ENCODE assay signal across 20 cellular contexts in genomic region chr14:74875204-74875603, GRCh38. TPM values are rescaled to one million over a fixed set of nuclear protein-coding genes. Genes with fewer than 3 reads are reported as not detected.
DNase-seq lines count a peak whose midpoint lies in the region; ATAC-seq, FAIRE-seq and TF ChIP-seq lines count a peak whose summit lies in the region.
"Had no signal": no experiment of that assay in that cellular context is flagged by ENCODE, and none has a peak within 500 bp of the region (broad histone marks: within the 10 kb centered on the region; RNA-seq: fewer than 3 reads in every experiment).

No MANE protein-coding gene starts in this region.

- FAIRE-seq in HepG2 (lab: Jason Lieb, UNC) (no peak), K562 (lab: Jason Lieb, UNC) (no peak)

- DNase-seq in HepG2 (ENCODE audit: low spot score) (no peak), right lobe of liver (no peak), OCI-LY7 (ENCODE audit: low spot score) (no peak), K562 (ENCODE audit: extremely low read depth in 1 of 4, low spot score in 3 of 4) (no peak), mesenteric fat pad (ENCODE audit: low spot score) (no peak), Peyer's patch (no peak)
- DNase-seq: Caco-2, DMS53, NCI-H1092, NCI-H146, NCI-H2081 treated with DMSO at 0.1 percent for 48 hours, NCI-H524 treated with DMSO at 0.1 percent for 48 hours had no signal

- no peak for TF ChIP-seq CTCF in HepG2 (CRISPR knock-in tag; IDR thresholded peaks at IDR 0.05)
- TF ChIP-seq CTCF in right lobe of liver (IDR thresholded peaks at IDR 0.05) = no peak
- no peak for TF ChIP-seq CTCF in OCI-LY7 (conservative IDR thresholded peaks at IDR 0.05; ENCODE audit: low read length)
- TF ChIP-seq CTCF in K562 (IDR thresholded peaks at IDR 0.05 in 2 of 3, conservative IDR thresholded peaks at IDR 0.05 in 1 of 3; ENCODE audit: insufficient read depth in 2 of 3, low read depth in 1 of 3, low read length in 3 of 3) = no peak
- no peak for TF ChIP-seq CTCF in Peyer's patch (IDR thresholded peaks at IDR 0.05)

- peaks cover 0 to 10% of the 10 kb centered on the region in 2 experiments; a peak in 1 of 5 replicates for H3K27me3 ChIP-seq in HepG2 (ENCODE audit: control insufficient read depth in 1 of 2, insufficient read depth in 2 of 2, low read length in 2 of 2)
- no peaks in the 10 kb centered on the region for H3K27me3 ChIP-seq in right lobe of liver
- H3K27me3 ChIP-seq in K562 (ENCODE audit: control insufficient read depth in 2 of 2, insufficient read depth in 2 of 2, low read length in 2 of 2) = no peaks in the 10 kb centered on the region
- H3K27me3 ChIP-seq in Peyer's patch = no peaks in the 10 kb centered on the region

- H3K9me3 ChIP-seq in HepG2 (ENCODE audit: low read length) = no peaks in the 10 kb centered on the region
- H3K9me3 ChIP-seq in right lobe of liver = no peaks in the 10 kb centered on the region
- H3K9me3 ChIP-seq in OCI-LY7 (ENCODE audit: low read length) = no peaks in the 10 kb centered on the region
- no peaks in the 10 kb centered on the region for H3K9me3 ChIP-seq in K562 (replicated peaks; ENCODE audit: control insufficient read depth, insufficient read depth, low read depth, low read length)
- H3K9me3 ChIP-seq in Peyer's patch = no peaks in the 10 kb centered on the region
- H3K9me3 ChIP-seq: Caco-2, HAP-1 had no signal

- H3K4me3 ChIP-seq in HepG2 (replicated peaks in 1 of 3; ENCODE audit: insufficient read depth in 1 of 3, low read depth in 2 of 3, low read length in 3 of 3) (no peak overlapping the region), right lobe of liver (no peak overlapping the region), OCI-LY7 (ENCODE audit: low read depth, low read length, poor library complexity, severe bottlenecking) (no peak overlapping the region), K562 (no peak overlapping the region), Peyer's patch (no peak overlapping the region)
- H3K4me3 ChIP-seq: HAP-1, SK-N-MC had no signal

- H3K4me3 Mint-ChIP-seq in stimulated activated memory B cell treated with anti-CD40 and anti-IgM and Interleukin-4, amounts not matched to agents 10 μg/mL and 1 μg/mL and 100 μg/mL, for 72 hours = no peak overlapping the region

- no peaks in the 10 kb centered on the region for H3K9me2 ChIP-seq in OCI-LY7 (ENCODE audit: insufficient read depth, low read length)

- H4K20me1 ChIP-seq in HepG2 (ENCODE audit: insufficient read depth, low read length) (no peaks in the 10 kb centered on the region), OCI-LY7 (ENCODE audit: insufficient read depth, low read length) (no peaks in the 10 kb centered on the region), K562 (replicated peaks; ENCODE audit: control insufficient read depth, insufficient read depth, low read length) (no peaks in the 10 kb centered on the region)

- no peaks in the 10 kb centered on the region for H3K36me3 Mint-ChIP-seq in stimulated activated memory B cell treated with anti-CD40 and anti-IgM and Interleukin-4, amounts not matched to agents 10 μg/mL and 1 μg/mL and 100 μg/mL, for 72 hours

- intact Hi-C loops in HepG2 (cut with micrococcal nuclease; ENCODE audit: unreplicated experiment) (no loop called here), right lobe of liver (cut with DNase I) (no loop called here), OCI-LY7 (cut with micrococcal nuclease; ENCODE audit: unreplicated experiment) (no loop called here), K562 (cut with micrococcal nuclease) (no loop called here)

- peak overlapping the region; percentile 54 for H3K27ac Mint-ChIP-seq in stimulated activated memory B cell treated with anti-CD40 and anti-IgM and Interleukin-4, amounts not matched to agents 10 μg/mL and 1 μg/mL and 100 μg/mL, for 72 hours

- no peaks in the 10 kb centered on the region for H3K9me1 ChIP-seq in K562 (ENCODE audit: control insufficient read depth, insufficient read depth, low read length)

- CTCF ChIA-PET in HepG2 (lab: Yijun Ruan, JAX; ENCODE audit: low intra/inter-chr PET ratio, low total read pairs) (no interaction called here), OCI-LY7 (lab: Charles Lee; ENCODE audit: unreplicated experiment) (interaction anchor here (2.0 kb wide), 1 partner anchor 14 kb away, joined by 7 read pairs; no protein-coding TSS in a partner anchor), K562 (lab: Yijun Ruan, JAX; ENCODE audit: low intra/inter-chr PET ratio) (no interaction called here)

- no peak overlapping the region for H3K27ac ChIP-seq in HepG2 (ENCODE audit: extremely low read length, insufficient read depth, low read length)
- no peak overlapping the region for H3K27ac ChIP-seq in right lobe of liver
- H3K27ac ChIP-seq in OCI-LY7 (ENCODE audit: low read depth, low read length, poor library complexity, severe bottlenecking) = no peak overlapping the region
- H3K27ac ChIP-seq in K562 (ENCODE audit: extremely low read depth, low read depth, low read length) = no peak overlapping the region
- H3K27ac ChIP-seq in Peyer's patch = no peak overlapping the region
- H3K27ac ChIP-seq: SK-N-MC had no signal

- TF ChIP-seq EP300 in HepG2 (IDR thresholded peaks at IDR 0.05; ENCODE audit: low read depth in 2 of 2, low read length in 2 of 2) = no peak
- TF ChIP-seq EP300 in HepG2 (CRISPR knock-in tag; IDR thresholded peaks at IDR 0.05; ENCODE audit: borderline replicate concordance) = no peak
- TF ChIP-seq EP300 in K562 (IDR thresholded peaks at IDR 0.05; ENCODE audit: low read length) = no peak

- peaks cover 19% of the 10 kb centered on the region for H3K4me1 Mint-ChIP-seq in stimulated activated memory B cell treated with anti-CD40 and anti-IgM and Interleukin-4, amounts not matched to agents 10 μg/mL and 1 μg/mL and 100 μg/mL, for 72 hours

- TF ChIP-seq POLR2A in HepG2 (IDR thresholded peaks at IDR 0.05; ENCODE audit: insufficient read depth in 1 of 2, low read depth in 2 of 2, low read length in 2 of 2) (no peak), right lobe of liver (IDR thresholded peaks at IDR 0.05) (no peak), K562 (conservative IDR thresholded peaks at IDR 0.05) (no peak), Peyer's patch (IDR thresholded peaks at IDR 0.05) (no peak)

- ATAC-seq in HepG2 (no peak), right lobe of liver (no peak), K562 (no peak), GM21381 (IDR thresholded peaks at IDR 0.05; ENCODE audit: unreplicated experiment) (no peak)
- ATAC-seq in stimulated activated memory B cell treated with anti-CD40 and anti-IgM and Interleukin-4, amounts not matched to agents 10 μg/mL and 1 μg/mL and 100 μg/mL, for 72 hours = no peak
- ATAC-seq: Panc1, Right ventricle myocardium inferior had no signal

- H3K4me1 ChIP-seq in HepG2 (ENCODE audit: insufficient read depth, low read length) (peaks cover 30% of the 10 kb centered on the region), right lobe of liver (no peaks in the 10 kb centered on the region), OCI-LY7 (ENCODE audit: insufficient read depth, low read length, poor library complexity, severe bottlenecking) (peaks cover 22% of the 10 kb centered on the region), K562 (replicated peaks in 1 of 2; ENCODE audit: control insufficient read depth in 2 of 2, insufficient read depth in 2 of 2, low read length in 2 of 2) (peaks cover 0 to 4% of the 10 kb centered on the region in 2 experiments; a peak in 1 of 5 replicates), Peyer's patch (peaks cover 0 to 20% (median 5%) of the 10 kb centered on the region in 4 donors)

- H2AFZ ChIP-seq in HepG2 (ENCODE audit: low read length) (no peak overlapping the region), OCI-LY7 (ENCODE audit: low read length) (no peak overlapping the region; the same call in 1 of the 2 replicates), K562 (ENCODE audit: low read depth, low read length) (no peak overlapping the region)

- no peak overlapping the region for H3K4me2 ChIP-seq in HepG2 (ENCODE audit: low read depth, low read length)
- H3K4me2 ChIP-seq in OCI-LY7 (ENCODE audit: low read length) = peak overlapping the region; percentile 49; the same call in 1 of the 2 replicates
- H3K4me2 ChIP-seq in K562 (ENCODE audit: insufficient read depth, low read length) = no peak overlapping the region

- POLR2A ChIA-PET in HepG2 (lab: Yijun Ruan, JAX) = interaction anchor here (0.7 to 1.0 kb wide), 2 partner anchors 48 to 242 kb away, joined by 3 read pairs; partner anchors contain the start of gene RPS6KL1
- POLR2A ChIA-PET in OCI-LY7 (lab: Charles Lee) = interaction anchor here (0.6 to 1.4 kb wide), 3 partner anchors 30 to 194 kb away, joined by 3 to 4 read pairs (median 3); partner anchors contain the start of gene RPS6KL1
- POLR2A ChIA-PET in K562 (lab: Yijun Ruan, JAX) = no interaction called here

- no TSS peak for BruUV-seq in HepG2 (replicated peaks; lab: Mats Ljungman, UMichigan)
- BruUV-seq in OCI-LY7 (replicated peaks; lab: Mats Ljungman, UMichigan) = no TSS peak
- BruUV-seq in K562 (replicated peaks; lab: Mats Ljungman, UMichigan) = no TSS peak

- 67% methylated on average over 5 of the region's 5 CpGs for WGBS in HepG2 (ENCODE audit: low lambda C conversion rate)
- WGBS in right lobe of liver (ENCODE audit: insufficient coverage, low coverage, low lambda C conversion rate, missing lambda C conversion rate) = 90% methylated on average over 4 of the region's 5 CpGs
- WGBS in K562 (ENCODE audit: insufficient coverage, low coverage, missing lambda C conversion rate) = 56% methylated on average over 4 of the region's 5 CpGs

- H3K9me3 Mint-ChIP-seq in stimulated activated memory B cell treated with anti-CD40 and anti-IgM and Interleukin-4, amounts not matched to agents 10 μg/mL and 1 μg/mL and 100 μg/mL, for 72 hours = no peaks in the 10 kb centered on the region

- in situ Hi-C loops in HepG2 (cut with HindIII; ENCODE audit: extremely low pct_ligation_motif_present, low pct_unique_long_range_greater_than_20kb) = no loop called here
- in situ Hi-C loops in K562 (cut with MboI) = no loop called here

- TF ChIP-seq RAD21 in HepG2 (CRISPR knock-in tag; IDR thresholded peaks at IDR 0.05) (no peak), K562 (CRISPR knock-in tag; conservative IDR thresholded peaks at IDR 0.05 in 1 of 2, IDR thresholded peaks at IDR 0.05 in 1 of 2) (no peak)

- no peaks in the 10 kb centered on the region for H3K27me3 Mint-ChIP-seq in stimulated activated memory B cell treated with anti-CD40 and anti-IgM and Interleukin-4, amounts not matched to agents 10 μg/mL and 1 μg/mL and 100 μg/mL, for 72 hours

- H3K36me3 ChIP-seq in HepG2 (replicated peaks in 1 of 2; ENCODE audit: control insufficient read depth in 1 of 2, insufficient read depth in 2 of 2, low read length in 2 of 2) (no peaks in the 10 kb centered on the region), right lobe of liver (no peaks in the 10 kb centered on the region), OCI-LY7 (ENCODE audit: insufficient read depth, low read length) (no peaks in the 10 kb centered on the region), K562 (ENCODE audit: control insufficient read depth, insufficient read depth, low read length) (no peaks in the 10 kb centered on the region), Peyer's patch (no peaks in the 10 kb centered on the region)
- H3K36me3 ChIP-seq: HAP-1 had no signal

- no peaks in the 10 kb centered on the region for H3K79me2 ChIP-seq in HepG2 (ENCODE audit: insufficient read depth, low read length)
- no peaks in the 10 kb centered on the region for H3K79me2 ChIP-seq in OCI-LY7 (ENCODE audit: insufficient read depth, low read depth, low read length)
- no peaks in the 10 kb centered on the region for H3K79me2 ChIP-seq in K562 (ENCODE audit: control insufficient read depth, insufficient read depth, low read length)

- no peak overlapping the region for H3K9ac ChIP-seq in HepG2 (ENCODE audit: insufficient read depth, low read depth, low read length)
- no peak overlapping the region for H3K9ac ChIP-seq in K562 (ENCODE audit: insufficient read depth in 1 of 2, low read depth in 2 of 2, low read length in 2 of 2)

RNA-seq across cellular contexts. Expression of gene PROX2, which starts 0.7 kb away (rescaled TPM):
- total RNA-seq in HepG2 (2016; rRNA removed; fragmentation: Illumina TruSeq; extraction: Trizol) = not detected in 2 replicates
- total RNA-seq in HepG2 (2016; cell fraction: cytosol; rRNA removed; fragmentation: Illumina TruSeq; extraction: Trizol; ENCODE audit: low read depth) = not detected in 2 replicates
- not detected in 2 replicates for total RNA-seq in HepG2 (2016; cell fraction: insoluble cytoplasmic fraction; rRNA removed; fragmentation: Illumina TruSeq; extraction: Trizol)
- total RNA-seq in HepG2 (2016; cell fraction: membrane; rRNA removed; fragmentation: Illumina TruSeq; extraction: Trizol) = not detected in 2 replicates
- total RNA-seq in HepG2 (2016; cell fraction: nucleus; rRNA removed; fragmentation: Illumina TruSeq; extraction: Trizol) = not detected in 2 replicates
- polyA plus RNA-seq in HepG2 (2011; rRNA removed) = not detected in 2 replicates
- polyA plus RNA-seq in HepG2 (2011; cell fraction: cytosol; rRNA removed) = not detected in 2 replicates
- not detected in 2 replicates for polyA plus RNA-seq in HepG2 (2011; cell fraction: nucleus; rRNA removed)
- 0.47 and 0.59 TPM in 2 replicates for polyA plus RNA-seq in HepG2 (2012)
- polyA plus RNA-seq in HepG2 (2016; cell fraction: cytosol; fragmentation: Illumina TruSeq; extraction: Trizol; ENCODE audit: low read depth) = not detected in 2 replicates
- not detected in 2 replicates for polyA plus RNA-seq in HepG2 (2016; cell fraction: insoluble cytoplasmic fraction; fragmentation: Illumina TruSeq; extraction: Trizol; ENCODE audit: low read depth)
- polyA plus RNA-seq in HepG2 (2016; cell fraction: membrane; fragmentation: Illumina TruSeq; extraction: Trizol; ENCODE audit: low read depth) = not detected in 2 replicates
- not detected in 2 replicates for polyA plus RNA-seq in HepG2 (2016; cell fraction: nucleus; fragmentation: Illumina TruSeq; extraction: Trizol; ENCODE audit: insufficient read depth, low read depth)
- polyA minus RNA-seq in HepG2 (2011; rRNA and poly(A)+ RNA removed; ENCODE audit: low replicate concordance) = not detected in 2 replicates
- not detected in 2 replicates for polyA minus RNA-seq in HepG2 (2011; cell fraction: cytosol; rRNA and poly(A)+ RNA removed)
- polyA minus RNA-seq in HepG2 (2011; cell fraction: nucleus; rRNA and poly(A)+ RNA removed) = not detected in 2 replicates
- not detected for total RNA-seq in right lobe of liver
- 0.35 and 0.51 TPM in 2 replicates for total RNA-seq in OCI-LY7 (2014; rRNA removed; shearing (Covaris generic))
- 0.74 and 0.76 TPM in 2 replicates for total RNA-seq in OCI-LY7 (2022)
- total RNA-seq in K562 (2011; cell fraction: chromatin; rRNA removed; ENCODE audit: low replicate concordance) = not detected in 2 replicates
- not detected in 2 replicates for total RNA-seq in K562 (2011; cell fraction: nucleolus; rRNA removed)
- total RNA-seq in K562 (2011; cell fraction: nucleoplasm; rRNA removed) = not detected in 2 replicates
- total RNA-seq in K562 (2014; rRNA removed) = not detected in 2 replicates
- total RNA-seq in K562 (2014; rRNA removed; fragmentation: Illumina TruSeq; extraction: Trizol) = not detected in 2 replicates
- total RNA-seq in K562 (2015; rRNA removed; fragmentation: Illumina TruSeq; extraction: Trizol) = not detected in 2 replicates
- total RNA-seq in K562 (2021) = not detected in 2 replicates
- polyA plus RNA-seq in K562 (2011; rRNA removed) = not detected in 2 replicates
- polyA plus RNA-seq in K562 (2011; cell fraction: cytosol; rRNA removed) = not detected in 2 replicates
- not detected in 2 replicates for polyA plus RNA-seq in K562 (2011; cell fraction: nucleus; rRNA removed)
- 0.03 and 0.12 TPM in 2 replicates for polyA plus RNA-seq in K562 (2012)
- not detected in 2 replicates for polyA plus RNA-seq in K562 (2014; fragmentation: Illumina TruSeq; extraction: Trizol)
- not detected for polyA plus RNA-seq in K562 (2014; fragmentation: Nextera tagmentation; extraction: Ambion mirVana)
- not detected in 2 replicates for polyA plus RNA-seq in K562 (2014; rRNA removed)
- polyA minus RNA-seq in K562 (2011; rRNA and poly(A)+ RNA removed) = not detected in 2 replicates
- not detected in 2 replicates for polyA minus RNA-seq in K562 (2011; cell fraction: cytosol; rRNA and poly(A)+ RNA removed)
- not detected in 2 replicates for polyA minus RNA-seq in K562 (2011; cell fraction: nucleus; rRNA and poly(A)+ RNA removed)
- not detected for total RNA-seq in mesenteric fat pad
- total RNA-seq in Peyer's patch = not detected
- total RNA-seq: A172, Caco-2, MCF 10A, Right ventricle myocardium inferior had no signal

RNA-seq across cellular contexts. Expression of gene DLST, which starts 6.5 kb away (rescaled TPM):
- total RNA-seq in HepG2 (2016; rRNA removed; fragmentation: Illumina TruSeq; extraction: Trizol) (56.5 and 69.9 TPM in 2 replicates), right lobe of liver (100 to 1,000 TPM in 1 of 6 experiments, 10 to 100 TPM in 5; 63.8 to 112 (median 68.8) TPM), OCI-LY7 (2022) (95.1 and 95.7 TPM in 2 replicates), K562 (2014; rRNA removed) (28.8 and 32.3 TPM in 2 replicates), K562 (2014; rRNA removed; fragmentation: Illumina TruSeq; extraction: Trizol) (45.1 and 45.4 TPM in 2 replicates), K562 (2015; rRNA removed; fragmentation: Illumina TruSeq; extraction: Trizol) (37.2 and 38.7 TPM in 2 replicates), K562 (2021) (61.3 and 67.5 TPM in 2 replicates), mesenteric fat pad (143 TPM), Peyer's patch (100 to 1,000 TPM; 128 to 163 (median 154) TPM)
- total RNA-seq in HepG2 (2016; cell fraction: cytosol; rRNA removed; fragmentation: Illumina TruSeq; extraction: Trizol; ENCODE audit: low read depth) = 17.0 and 17.6 TPM in 2 replicates
- total RNA-seq in HepG2 (2016; cell fraction: insoluble cytoplasmic fraction; rRNA removed; fragmentation: Illumina TruSeq; extraction: Trizol) = 53.1 and 69.5 TPM in 2 replicates
- total RNA-seq in HepG2 (2016; cell fraction: membrane; rRNA removed; fragmentation: Illumina TruSeq; extraction: Trizol) = 32.7 and 34.6 TPM in 2 replicates
- total RNA-seq in HepG2 (2016; cell fraction: nucleus; rRNA removed; fragmentation: Illumina TruSeq; extraction: Trizol) = 51.4 and 61.7 TPM in 2 replicates
- polyA plus RNA-seq in HepG2 (2011; rRNA removed) (94.3 and 102 TPM in 2 replicates), K562 (2011; rRNA removed) (73.5 and 73.7 TPM in 2 replicates), K562 (2014; fragmentation: Illumina TruSeq; extraction: Trizol) (65.2 and 70.0 TPM in 2 replicates), K562 (2014; fragmentation: Nextera tagmentation; extraction: Ambion mirVana) (1 to 10 TPM; 3.0 to 9.0 TPM), K562 (2014; rRNA removed) (50.4 and 60.0 TPM in 2 replicates)
- 93.1 and 108 TPM in 2 replicates for polyA plus RNA-seq in HepG2 (2011; cell fraction: cytosol; rRNA removed)
- polyA plus RNA-seq in HepG2 (2011; cell fraction: nucleus; rRNA removed) = 122 and 123 TPM in 2 replicates
- 73.8 and 77.6 TPM in 2 replicates for polyA plus RNA-seq in HepG2 (2012)
- 10.6 and 12.2 TPM in 2 replicates for polyA plus RNA-seq in HepG2 (2016; cell fraction: cytosol; fragmentation: Illumina TruSeq; extraction: Trizol; ENCODE audit: low read depth)
- 80.8 and 82.0 TPM in 2 replicates for polyA plus RNA-seq in HepG2 (2016; cell fraction: insoluble cytoplasmic fraction; fragmentation: Illumina TruSeq; extraction: Trizol; ENCODE audit: low read depth)
- polyA plus RNA-seq in HepG2 (2016; cell fraction: membrane; fragmentation: Illumina TruSeq; extraction: Trizol; ENCODE audit: low read depth) = 19.6 and 22.7 TPM in 2 replicates
- polyA plus RNA-seq in HepG2 (2016; cell fraction: nucleus; fragmentation: Illumina TruSeq; extraction: Trizol; ENCODE audit: insufficient read depth, low read depth) = 113 and 120 TPM in 2 replicates
- polyA minus RNA-seq in HepG2 (2011; rRNA and poly(A)+ RNA removed; ENCODE audit: low replicate concordance) = 129 and 131 TPM in 2 replicates
- 45.5 and 49.7 TPM in 2 replicates for polyA minus RNA-seq in HepG2 (2011; cell fraction: cytosol; rRNA and poly(A)+ RNA removed)
- polyA minus RNA-seq in HepG2 (2011; cell fraction: nucleus; rRNA and poly(A)+ RNA removed) = 71.3 and 89.1 TPM in 2 replicates
- 70.2 and 74.4 TPM in 2 replicates for total RNA-seq in OCI-LY7 (2014; rRNA removed; shearing (Covaris generic))
- total RNA-seq in K562 (2011; cell fraction: chromatin; rRNA removed; ENCODE audit: low replicate concordance) = 96.4 and 101 TPM in 2 replicates
- total RNA-seq in K562 (2011; cell fraction: nucleolus; rRNA removed) = 50.0 and 54.5 TPM in 2 replicates
- 83.8 and 136 TPM in 2 replicates for total RNA-seq in K562 (2011; cell fraction: nucleoplasm; rRNA removed)
- polyA plus RNA-seq in K562 (2011; cell fraction: cytosol; rRNA removed) = 66.2 and 78.3 TPM in 2 replicates
- 98.3 and 111 TPM in 2 replicates for polyA plus RNA-seq in K562 (2011; cell fraction: nucleus; rRNA removed)
- polyA plus RNA-seq in K562 (2012) = 43.2 and 47.4 TPM in 2 replicates
- 65.5 and 79.8 TPM in 2 replicates for polyA minus RNA-seq in K562 (2011; rRNA and poly(A)+ RNA removed)
- polyA minus RNA-seq in K562 (2011; cell fraction: cytosol; rRNA and poly(A)+ RNA removed) = 30.1 and 31.2 TPM in 2 replicates
- 28.5 and 42.7 TPM in 2 replicates for polyA minus RNA-seq in K562 (2011; cell fraction: nucleus; rRNA and poly(A)+ RNA removed)

RNA-seq across cellular contexts. Expression of gene RPS6KL1, which starts 47.9 kb away (rescaled TPM):
- 8.1 and 11.5 TPM in 2 replicates for total RNA-seq in HepG2 (2016; rRNA removed; fragmentation: Illumina TruSeq; extraction: Trizol)
- total RNA-seq in HepG2 (2016; cell fraction: cytosol; rRNA removed; fragmentation: Illumina TruSeq; extraction: Trizol; ENCODE audit: low read depth) = 2.4 and 2.7 TPM in 2 replicates
- 5.4 and 11.9 TPM in 2 replicates for total RNA-seq in HepG2 (2016; cell fraction: insoluble cytoplasmic fraction; rRNA removed; fragmentation: Illumina TruSeq; extraction: Trizol)
- total RNA-seq in HepG2 (2016; cell fraction: membrane; rRNA removed; fragmentation: Illumina TruSeq; extraction: Trizol) = 6.9 and 7.9 TPM in 2 replicates
- 12.4 and 16.2 TPM in 2 replicates for total RNA-seq in HepG2 (2016; cell fraction: nucleus; rRNA removed; fragmentation: Illumina TruSeq; extraction: Trizol)
- 6.5 and 10.3 TPM in 2 replicates for polyA plus RNA-seq in HepG2 (2011; rRNA removed)
- polyA plus RNA-seq in HepG2 (2011; cell fraction: cytosol; rRNA removed) = 3.2 and 3.9 TPM in 2 replicates
- 23.6 and 25.1 TPM in 2 replicates for polyA plus RNA-seq in HepG2 (2011; cell fraction: nucleus; rRNA removed)
- 4.9 and 11.7 TPM in 2 replicates for polyA plus RNA-seq in HepG2 (2012)
- polyA plus RNA-seq in HepG2 (2016; cell fraction: cytosol; fragmentation: Illumina TruSeq; extraction: Trizol; ENCODE audit: low read depth) = 1.2 and 1.7 TPM in 2 replicates
- polyA plus RNA-seq in HepG2 (2016; cell fraction: insoluble cytoplasmic fraction; fragmentation: Illumina TruSeq; extraction: Trizol; ENCODE audit: low read depth) = 3.7 and 6.7 TPM in 2 replicates
- 2.9 and 4.2 TPM in 2 replicates for polyA plus RNA-seq in HepG2 (2016; cell fraction: membrane; fragmentation: Illumina TruSeq; extraction: Trizol; ENCODE audit: low read depth)
- 20.2 and 23.1 TPM in 2 replicates for polyA plus RNA-seq in HepG2 (2016; cell fraction: nucleus; fragmentation: Illumina TruSeq; extraction: Trizol; ENCODE audit: insufficient read depth, low read depth)
- 8.7 and 18.6 TPM in 2 replicates for polyA minus RNA-seq in HepG2 (2011; rRNA and poly(A)+ RNA removed; ENCODE audit: low replicate concordance)
- 2.4 and 3.3 TPM in 2 replicates for polyA minus RNA-seq in HepG2 (2011; cell fraction: cytosol; rRNA and poly(A)+ RNA removed)
- 12.1 and 17.3 TPM in 2 replicates for polyA minus RNA-seq in HepG2 (2011; cell fraction: nucleus; rRNA and poly(A)+ RNA removed)
- total RNA-seq in right lobe of liver = 1 to 10 TPM; 3.9 to 7.9 (median 4.9) TPM
- total RNA-seq in OCI-LY7 (2014; rRNA removed; shearing (Covaris generic)) = 6.1 and 11.3 TPM in 2 replicates
- total RNA-seq in OCI-LY7 (2022) = 14.0 and 15.3 TPM in 2 replicates
- total RNA-seq in K562 (2011; cell fraction: chromatin; rRNA removed; ENCODE audit: low replicate concordance) = 43.9 and 107 TPM in 2 replicates
- total RNA-seq in K562 (2011; cell fraction: nucleolus; rRNA removed) = 48.3 and 51.7 TPM in 2 replicates
- 33.6 and 36.7 TPM in 2 replicates for total RNA-seq in K562 (2011; cell fraction: nucleoplasm; rRNA removed)
- 10.6 and 11.1 TPM in 2 replicates for total RNA-seq in K562 (2014; rRNA removed)
- 8.1 and 8.2 TPM in 2 replicates for total RNA-seq in K562 (2014; rRNA removed; fragmentation: Illumina TruSeq; extraction: Trizol)
- total RNA-seq in K562 (2015; rRNA removed; fragmentation: Illumina TruSeq; extraction: Trizol) = 5.7 and 5.8 TPM in 2 replicates
- 13.6 and 15.5 TPM in 2 replicates for total RNA-seq in K562 (2021)
- 6.8 and 8.3 TPM in 2 replicates for polyA plus RNA-seq in K562 (2011; rRNA removed)
- 4.3 and 6.7 TPM in 2 replicates for polyA plus RNA-seq in K562 (2011; cell fraction: cytosol; rRNA removed)
- polyA plus RNA-seq in K562 (2011; cell fraction: nucleus; rRNA removed) = 19.3 and 36.6 TPM in 2 replicates
- 5.5 and 6.8 TPM in 2 replicates for polyA plus RNA-seq in K562 (2012)
- 7.7 and 8.6 TPM in 2 replicates for polyA plus RNA-seq in K562 (2014; fragmentation: Illumina TruSeq; extraction: Trizol)
- polyA plus RNA-seq in K562 (2014; fragmentation: Nextera tagmentation; extraction: Ambion mirVana) = 1 to 10 TPM in 1 of 2 experiments, under 1 TPM in 1; 0.91 to 1.8 TPM
- polyA plus RNA-seq in K562 (2014; rRNA removed) = 10.2 and 11.6 TPM in 2 replicates
- polyA minus RNA-seq in K562 (2011; rRNA and poly(A)+ RNA removed) = 10.8 and 14.4 TPM in 2 replicates
- 4.2 and 4.9 TPM in 2 replicates for polyA minus RNA-seq in K562 (2011; cell fraction: cytosol; rRNA and poly(A)+ RNA removed)
- 12.8 and 15.6 TPM in 2 replicates for polyA minus RNA-seq in K562 (2011; cell fraction: nucleus; rRNA and poly(A)+ RNA removed)
- 23.6 TPM for total RNA-seq in mesenteric fat pad
- total RNA-seq in Peyer's patch = 10 to 100 TPM in 1 of 4 donors, 1 to 10 TPM in 3; 4.2 to 12.7 (median 6.7) TPM
- total RNA-seq: A172 had no signal

Comparison
In these comparisons a context has a peak if more than half of its experiments do, and no peak if none do; other contexts are left out.
1. Of the 241 proteins assayed by ChIP-seq in both HepG2 and K562: peak only in HepG2: BCL6; only in K562: ZFP36; in both: none; in neither: 239.